Comparison of ENCODE assay signal across 8 cellular contexts in the genomic region with DNA sequence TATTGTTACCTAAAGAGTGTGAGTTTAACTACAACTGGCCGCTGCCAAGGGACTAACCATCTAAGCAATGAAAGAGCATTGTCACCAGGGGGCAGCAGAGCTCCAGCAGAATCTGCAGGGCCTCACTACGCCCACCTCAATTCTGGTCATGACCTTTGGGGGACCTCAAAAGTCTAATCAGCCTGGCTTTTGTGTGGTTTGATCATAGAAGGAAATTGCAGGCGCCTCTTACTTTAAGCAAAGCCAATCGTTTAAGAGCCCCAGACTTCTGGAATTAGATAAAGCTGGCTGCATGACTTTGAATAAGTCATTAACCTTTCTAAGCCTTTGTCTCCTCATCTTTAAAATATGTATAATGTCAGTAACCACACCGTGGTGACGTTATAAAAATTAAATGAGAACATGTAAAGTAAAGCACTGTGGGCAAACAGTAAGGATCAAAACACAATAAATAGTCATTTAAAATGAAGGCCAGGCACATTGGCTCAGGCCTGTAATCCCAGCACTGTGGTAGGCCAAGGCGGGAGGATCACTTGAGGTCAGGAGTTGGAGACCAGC. TPM values are rescaled to one million over a fixed set of nuclear protein-coding genes. Genes with fewer than 3 reads are reported as not detected.
DNase-seq lines count a peak whose midpoint lies in the region; ATAC-seq and TF ChIP-seq lines count a peak whose summit lies in the region.

No MANE protein-coding gene starts in this region.

- H3K27ac ChIP-seq in epithelial cell of prostate (peak overlapping the region; percentile 42), prostate gland (peak overlapping the region; percentile 20 to 64)

- no peaks in the 10 kb centered on the region for H3K36me3 ChIP-seq in prostate gland

- no peak overlapping the region for H3K4me3 ChIP-seq in prostate gland

- DNase-seq in NOMO-1 (lab: John Stamatoyannopoulos, UW; ENCODE audit: unreplicated experiment in 2 of 2) (peak; percentile 5 to 11), NOMO-1 treated with dmso at 0.1 percent for 144 hours (lab: John Stamatoyannopoulos, UW; ENCODE audit: unreplicated experiment) (no peak), HuH-7 (ENCODE audit: low spot score) (peak; percentile 15), epithelial cell of prostate (ENCODE audit: low read depth, low spot score) (no peak), prostate gland (ENCODE audit: low spot score) (peak; percentile 73)
- DNase-seq in T-helper 2 cell treated with Interferon-gamma antibody and Interleukin-4, amounts not matched to agents 5 μg/mL and 100 μg/mL, for 36 hours (ENCODE audit: low spot score): peak; percentile 10

- no peak for TF ChIP-seq POLR2A in prostate gland (IDR thresholded peaks at IDR 0.05)

- H3K27me3 ChIP-seq in prostate gland (replicated peaks; ENCODE audit: insufficient read depth): no peaks in the 10 kb centered on the region

- no peaks in the 10 kb centered on the region for H3K9me3 ChIP-seq in prostate gland

- ATAC-seq in HG03460 (IDR thresholded peaks at IDR 0.05; ENCODE audit: unreplicated experiment) (no peak), HG02571 (IDR thresholded peaks at IDR 0.05; ENCODE audit: unreplicated experiment) (no peak)

- no peaks in the 10 kb centered on the region for H3K4me1 ChIP-seq in prostate gland (replicated peaks)

- 34% methylated on average over 7 of the region's 7 CpGs for WGBS in prostate gland

- H3K27me3 Mint-ChIP-seq in T-helper 2 cell treated with Interferon-gamma antibody and Interleukin-4, amounts not matched to agents 5 μg/mL and 100 μg/mL, for 36 hours (ENCODE audit: low read depth): no peaks in the 10 kb centered on the region

- H3K27ac Mint-ChIP-seq in T-helper 2 cell treated with Interferon-gamma antibody and Interleukin-4, amounts not matched to agents 5 μg/mL and 100 μg/mL, for 36 hours: no peak overlapping the region

- H3K36me3 Mint-ChIP-seq in T-helper 2 cell treated with Interferon-gamma antibody and Interleukin-4, amounts not matched to agents 5 μg/mL and 100 μg/mL, for 36 hours (ENCODE audit: low read depth): no peaks in the 10 kb centered on the region

- TF ChIP-seq CTCF in prostate gland (IDR thresholded peaks at IDR 0.05): peak; percentile 55 to 89 (median 79)

- intact Hi-C loops in prostate gland (cut with DNase I): loop anchor here (5.0 kb wide), 1 partner anchor 37 kb away; no protein-coding TSS in a partner anchor

- H3K4me3 Mint-ChIP-seq in T-helper 2 cell treated with Interferon-gamma antibody and Interleukin-4, amounts not matched to agents 5 μg/mL and 100 μg/mL, for 36 hours: no peak overlapping the region

- no peaks in the 10 kb centered on the region for H3K9me3 Mint-ChIP-seq in T-helper 2 cell treated with Interferon-gamma antibody and Interleukin-4, amounts not matched to agents 5 μg/mL and 100 μg/mL, for 36 hours

- no peaks in the 10 kb centered on the region for H3K4me1 Mint-ChIP-seq in T-helper 2 cell treated with Interferon-gamma antibody and Interleukin-4, amounts not matched to agents 5 μg/mL and 100 μg/mL, for 36 hours (ENCODE audit: low read depth)

RNA-seq across cellular contexts. Expression of gene TBX3, which starts 58.6 kb away (rescaled TPM):
- total RNA-seq in prostate gland: 100 to 1,000 TPM; 155 to 259 TPM

Comparison
In these comparisons a context has a peak if more than half of its experiments do, and no peak if none do; other contexts are left out.
1. DNase-seq: peak in NOMO-1 (2 of 2), HuH-7 (single experiment), T-helper 2 cell treated with Interferon-gamma antibody and Interleukin-4, amounts not matched to agents 5 μg/mL and 100 μg/mL, for 36 hours (single experiment) and prostate gland (single experiment); none in NOMO-1 treated with dmso at 0.1 percent for 144 hours (single experiment) and epithelial cell of prostate (single experiment).